1 cellular context compared by ENCODE assay signal in genomic region chr1:206655471-206655882, GRCh38.
TF ChIP-seq lines count a peak whose summit lies in the region.

No MANE protein-coding gene starts in this region.

TF ChIP-seq in WTC11, 78 proteins besides CTCF, POLR2A, EP300 and RAD21 (continued from another document):
- TF ChIP-seq FOXJ3 (CRISPR knock-in tag; IDR thresholded peaks at IDR 0.05; ENCODE audit: borderline replicate concordance) (no peak), ZBTB43 (CRISPR knock-in tag; IDR thresholded peaks at IDR 0.05) (no peak), STAT6 (CRISPR knock-in tag; conservative IDR thresholded peaks at IDR 0.05; ENCODE audit: low read depth) (no peak)
